In the genomic region with DNA sequence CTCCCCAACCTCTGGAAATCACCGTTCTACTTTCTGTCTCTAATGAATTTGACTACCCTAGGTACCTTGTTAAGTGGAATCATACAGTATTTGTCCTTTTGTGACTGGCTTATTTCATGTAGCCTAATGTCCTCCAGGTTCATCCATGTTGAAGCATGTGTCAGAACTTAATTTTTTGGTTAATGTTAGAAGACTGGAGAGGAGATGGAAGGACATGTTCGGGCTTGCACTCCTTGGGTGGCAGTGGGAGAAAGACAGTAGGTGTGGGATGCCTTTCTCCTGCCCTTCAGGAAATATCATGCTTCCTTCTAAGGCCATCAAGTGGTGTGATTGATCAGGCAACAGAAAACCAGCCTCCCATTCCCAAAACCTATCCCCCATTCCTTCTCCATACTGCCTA, we compare ENCODE assay signal across 2 cellular contexts.
TF ChIP-seq lines count a peak whose summit lies in the region.

No MANE protein-coding gene starts in this region.

TF ChIP-seq in SK-N-SH, 30 proteins besides CTCF, POLR2A, EP300 and RAD21:
- TF ChIP-seq, protein P1, sequence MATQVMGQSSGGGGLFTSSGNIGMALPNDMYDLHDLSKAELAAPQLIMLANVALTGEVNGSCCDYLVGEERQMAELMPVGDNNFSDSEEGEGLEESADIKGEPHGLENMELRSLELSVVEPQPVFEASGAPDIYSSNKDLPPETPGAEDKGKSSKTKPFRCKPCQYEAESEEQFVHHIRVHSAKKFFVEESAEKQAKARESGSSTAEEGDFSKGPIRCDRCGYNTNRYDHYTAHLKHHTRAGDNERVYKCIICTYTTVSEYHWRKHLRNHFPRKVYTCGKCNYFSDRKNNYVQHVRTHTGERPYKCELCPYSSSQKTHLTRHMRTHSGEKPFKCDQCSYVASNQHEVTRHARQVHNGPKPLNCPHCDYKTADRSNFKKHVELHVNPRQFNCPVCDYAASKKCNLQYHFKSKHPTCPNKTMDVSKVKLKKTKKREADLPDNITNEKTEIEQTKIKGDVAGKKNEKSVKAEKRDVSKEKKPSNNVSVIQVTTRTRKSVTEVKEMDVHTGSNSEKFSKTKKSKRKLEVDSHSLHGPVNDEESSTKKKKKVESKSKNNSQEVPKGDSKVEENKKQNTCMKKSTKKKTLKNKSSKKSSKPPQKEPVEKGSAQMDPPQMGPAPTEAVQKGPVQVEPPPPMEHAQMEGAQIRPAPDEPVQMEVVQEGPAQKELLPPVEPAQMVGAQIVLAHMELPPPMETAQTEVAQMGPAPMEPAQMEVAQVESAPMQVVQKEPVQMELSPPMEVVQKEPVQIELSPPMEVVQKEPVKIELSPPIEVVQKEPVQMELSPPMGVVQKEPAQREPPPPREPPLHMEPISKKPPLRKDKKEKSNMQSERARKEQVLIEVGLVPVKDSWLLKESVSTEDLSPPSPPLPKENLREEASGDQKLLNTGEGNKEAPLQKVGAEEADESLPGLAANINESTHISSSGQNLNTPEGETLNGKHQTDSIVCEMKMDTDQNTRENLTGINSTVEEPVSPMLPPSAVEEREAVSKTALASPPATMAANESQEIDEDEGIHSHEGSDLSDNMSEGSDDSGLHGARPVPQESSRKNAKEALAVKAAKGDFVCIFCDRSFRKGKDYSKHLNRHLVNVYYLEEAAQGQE (IDR thresholded peaks at IDR 0.05; ENCODE audit: low read depth, low read length): no peak
- TF ChIP-seq FOSL2 (IDR thresholded peaks at IDR 0.05; ENCODE audit: borderline replicate concordance, low read depth) (no peak), RFX5 (IDR thresholded peaks at IDR 0.05; ENCODE audit: low read length) (no peak), EZH2phosphoT487 (IDR thresholded peaks at IDR 0.05; ENCODE audit: borderline replicate concordance, low read depth) (no peak), RXRA (IDR thresholded peaks at IDR 0.05; ENCODE audit: borderline replicate concordance, low read depth) (no peak), JUND (IDR thresholded peaks at IDR 0.05) (no peak), TAF1 (IDR thresholded peaks at IDR 0.05; ENCODE audit: borderline replicate concordance, low read depth, low read length) (no peak), NRF1 (IDR thresholded peaks at IDR 0.05; ENCODE audit: low read depth, low read length) (no peak), YY1 (IDR thresholded peaks at IDR 0.05; ENCODE audit: low read depth) (no peak), GABPA (IDR thresholded peaks at IDR 0.05; ENCODE audit: low read depth) (no peak)
- TF ChIP-seq, protein P2, sequence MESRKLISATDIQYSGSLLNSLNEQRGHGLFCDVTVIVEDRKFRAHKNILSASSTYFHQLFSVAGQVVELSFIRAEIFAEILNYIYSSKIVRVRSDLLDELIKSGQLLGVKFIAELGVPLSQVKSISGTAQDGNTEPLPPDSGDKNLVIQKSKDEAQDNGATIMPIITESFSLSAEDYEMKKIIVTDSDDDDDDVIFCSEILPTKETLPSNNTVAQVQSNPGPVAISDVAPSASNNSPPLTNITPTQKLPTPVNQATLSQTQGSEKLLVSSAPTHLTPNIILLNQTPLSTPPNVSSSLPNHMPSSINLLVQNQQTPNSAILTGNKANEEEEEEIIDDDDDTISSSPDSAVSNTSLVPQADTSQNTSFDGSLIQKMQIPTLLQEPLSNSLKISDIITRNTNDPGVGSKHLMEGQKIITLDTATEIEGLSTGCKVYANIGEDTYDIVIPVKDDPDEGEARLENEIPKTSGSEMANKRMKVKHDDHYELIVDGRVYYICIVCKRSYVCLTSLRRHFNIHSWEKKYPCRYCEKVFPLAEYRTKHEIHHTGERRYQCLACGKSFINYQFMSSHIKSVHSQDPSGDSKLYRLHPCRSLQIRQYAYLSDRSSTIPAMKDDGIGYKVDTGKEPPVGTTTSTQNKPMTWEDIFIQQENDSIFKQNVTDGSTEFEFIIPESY (IDR thresholded peaks at IDR 0.05; ENCODE audit: borderline replicate concordance, low read depth): no peak
- TF ChIP-seq, protein P3, sequence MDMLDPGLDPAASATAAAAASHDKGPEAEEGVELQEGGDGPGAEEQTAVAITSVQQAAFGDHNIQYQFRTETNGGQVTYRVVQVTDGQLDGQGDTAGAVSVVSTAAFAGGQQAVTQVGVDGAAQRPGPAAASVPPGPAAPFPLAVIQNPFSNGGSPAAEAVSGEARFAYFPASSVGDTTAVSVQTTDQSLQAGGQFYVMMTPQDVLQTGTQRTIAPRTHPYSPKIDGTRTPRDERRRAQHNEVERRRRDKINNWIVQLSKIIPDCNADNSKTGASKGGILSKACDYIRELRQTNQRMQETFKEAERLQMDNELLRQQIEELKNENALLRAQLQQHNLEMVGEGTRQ (IDR thresholded peaks at IDR 0.05; ENCODE audit: borderline replicate concordance, low read depth, low read length): no peak

TF ChIP-seq in SK-N-SH treated with all-trans-retinoic acid at 6 μM for 48 hours, 23 proteins besides CTCF, POLR2A, EP300 and RAD21 (continued from another document):
- TF ChIP-seq ZNF70 (CRISPR knock-in tag; IDR thresholded peaks at IDR 0.05): no peak
- TF ChIP-seq ZFP30 (CRISPR knock-in tag; IDR thresholded peaks at IDR 0.05): no peak
- no peak for TF ChIP-seq ARNTL (CRISPR knock-in tag; IDR thresholded peaks at IDR 0.05; ENCODE audit: borderline replicate concordance, low read depth)
- no peak for TF ChIP-seq GLIS3 (CRISPR knock-in tag; IDR thresholded peaks at IDR 0.05)
TF ChIP-seq in SK-N-SH treated with all-trans-retinoic acid at 6 μM for 48 hours: peak in this region for 0.
